In the genomic region with DNA sequence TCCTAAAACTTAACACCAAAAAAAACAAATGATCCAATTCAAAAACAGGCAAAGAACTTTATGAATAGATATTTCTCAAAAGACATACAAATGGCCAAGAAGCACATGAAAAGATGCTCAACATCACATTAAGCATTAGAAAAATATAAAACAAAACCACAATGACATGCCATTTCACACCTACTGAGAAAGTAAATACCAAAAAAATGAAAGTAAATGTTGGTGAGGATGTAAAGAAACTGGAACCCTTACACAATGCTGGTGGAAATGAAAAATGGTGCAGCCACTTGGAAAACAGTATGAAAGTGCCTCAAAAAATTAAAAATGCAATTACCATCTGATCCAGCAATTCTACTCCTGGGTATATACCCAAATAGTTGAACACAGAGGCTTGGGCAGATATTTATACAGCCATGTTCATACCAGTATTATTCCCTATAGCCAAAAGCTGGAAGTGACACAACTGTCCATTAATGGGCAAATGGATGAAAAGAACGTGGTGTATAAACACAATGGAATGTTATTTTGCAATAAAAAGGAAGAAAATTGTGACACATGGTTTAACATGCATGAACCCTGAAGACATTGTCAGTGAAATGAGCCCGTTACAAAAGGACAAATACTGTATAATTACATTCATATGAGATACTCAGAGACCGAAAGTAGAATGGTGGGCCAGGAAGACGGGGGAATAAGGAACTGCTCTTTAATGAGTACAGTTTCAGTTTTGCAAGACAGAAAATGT, we compare ENCODE assay signal across 9 cellular contexts.
DNase-seq lines count a peak whose midpoint lies in the region; ATAC-seq and TF ChIP-seq lines count a peak whose summit lies in the region.
"Had no signal": no experiment of that assay in that cellular context is flagged by ENCODE, and none has a peak within 500 bp of the region (broad histone marks: within the 10 kb centered on the region; RNA-seq: fewer than 3 reads in every experiment).

No MANE protein-coding gene starts in this region.

- H3K27me3 Mint-ChIP-seq in activated CD8-positive, alpha-beta T cell treated with anti-CD3 and anti-CD28 coated beads for 36 hours = no peaks in the 10 kb centered on the region
- H3K27me3 Mint-ChIP-seq: brain had no signal

- H3K9me3 Mint-ChIP-seq in activated CD8-positive, alpha-beta T cell treated with anti-CD3 and anti-CD28 coated beads for 36 hours = no peaks in the 10 kb centered on the region

- peak; percentile 73 for DNase-seq in SIG-M5 treated with dmso at 0.1 percent for 504 hours (lab: John Stamatoyannopoulos, UW; ENCODE audit: unreplicated experiment)
- peak; percentile 27 for DNase-seq in renal cortical epithelial cell (ENCODE audit: low read depth)
- no peak for DNase-seq in stimulated activated CD4-positive, alpha-beta T cell treated with anti-CD3 and anti-CD28 coated beads, Interleukin-4, amount 100 ng/mL, for 4 hours
- DNase-seq in NCI-H2029 (lab: John Stamatoyannopoulos, UW) = no peak
- DNase-seq in activated CD8-positive, alpha-beta T cell treated with anti-CD3 and anti-CD28 coated beads for 36 hours = no peak
- no peak for DNase-seq in OCI-M2 (lab: John Stamatoyannopoulos, UW; ENCODE audit: unreplicated experiment)

- no peak overlapping the region for H3K27ac Mint-ChIP-seq in activated CD8-positive, alpha-beta T cell treated with anti-CD3 and anti-CD28 coated beads for 36 hours
- H3K27ac Mint-ChIP-seq: brain had no signal

- peaks cover 13% of the 10 kb centered on the region for H3K36me3 Mint-ChIP-seq in activated CD8-positive, alpha-beta T cell treated with anti-CD3 and anti-CD28 coated beads for 36 hours (ENCODE audit: low read depth)

- no peak for TF ChIP-seq CTCF in activated CD8-positive, alpha-beta T cell treated with anti-CD3 and anti-CD28 coated beads for 36 hours (IDR thresholded peaks at IDR 0.05)

- POLR2A ChIA-PET in activated CD8-positive, alpha-beta T cell treated with anti-CD3 and anti-CD28 coated beads for 36 hours (lab: Charles Lee) = no interaction called here

- no peak overlapping the region for H3K4me3 Mint-ChIP-seq in activated CD8-positive, alpha-beta T cell treated with anti-CD3 and anti-CD28 coated beads for 36 hours
- H3K4me3 Mint-ChIP-seq: brain had no signal

- ATAC-seq in GM18907 (IDR thresholded peaks at IDR 0.05; ENCODE audit: unreplicated experiment) (peak; percentile 97), HG02973 (IDR thresholded peaks at IDR 0.05; ENCODE audit: unreplicated experiment) (peak; percentile 99)
- ATAC-seq in activated CD8-positive, alpha-beta T cell treated with anti-CD3 and anti-CD28 coated beads for 36 hours = no peak

- CTCF ChIA-PET in activated CD8-positive, alpha-beta T cell treated with anti-CD3 and anti-CD28 coated beads for 36 hours (lab: Charles Lee) = interaction anchor here (3.6 kb wide), 1 partner anchor 10 kb away, joined by 12 read pairs; no protein-coding TSS in a partner anchor

- intact Hi-C loops in activated CD8-positive, alpha-beta T cell treated with anti-CD3 and anti-CD28 coated beads for 36 hours (cut with micrococcal nuclease) = no loop called here

- H3K4me1 Mint-ChIP-seq in activated CD8-positive, alpha-beta T cell treated with anti-CD3 and anti-CD28 coated beads for 36 hours (ENCODE audit: low read depth) = peaks cover 19% of the 10 kb centered on the region
- H3K4me1 Mint-ChIP-seq: brain had no signal

Comparison
In these comparisons a context has a peak if more than half of its experiments do, and no peak if none do; other contexts are left out.
1. DNase-seq: peak in SIG-M5 treated with dmso at 0.1 percent for 504 hours (single experiment) and renal cortical epithelial cell (single experiment); none in stimulated activated CD4-positive, alpha-beta T cell treated with anti-CD3 and anti-CD28 coated beads, Interleukin-4, amount 100 ng/mL, for 4 hours (0 of 2), NCI-H2029 (single experiment), activated CD8-positive, alpha-beta T cell treated with anti-CD3 and anti-CD28 coated beads for 36 hours (single experiment) and OCI-M2 (single experiment).